ENCODE assay signal across 15 cellular contexts in genomic region chr10:128860574-128860973, GRCh38.
DNase-seq lines count a peak whose midpoint lies in the region; ATAC-seq and TF ChIP-seq lines count a peak whose summit lies in the region.
"Had no signal": no experiment of that assay in that cellular context is flagged by ENCODE, and none has a peak within 500 bp of the region (broad histone marks: within the 10 kb centered on the region; RNA-seq: fewer than 3 reads in every experiment).

No MANE protein-coding gene starts in this region.

- H2BK12ac ChIP-seq in neuronal stem cell (ENCODE audit: low read length): no peak overlapping the region

- no peak overlapping the region for H2BK15ac ChIP-seq in neuronal stem cell (ENCODE audit: low read length)

- TF ChIP-seq CTCF in right atrium auricular region (IDR thresholded peaks at IDR 0.05): no peak
- no peak for TF ChIP-seq CTCF in lung (IDR thresholded peaks at IDR 0.05; ENCODE audit: control extremely low read depth, extremely low read depth)

- H4K8ac ChIP-seq in neuronal stem cell (ENCODE audit: low read depth, low read length): no peak overlapping the region

- no peaks in the 10 kb centered on the region for H3K27me3 ChIP-seq in right atrium auricular region
- no peaks in the 10 kb centered on the region for H3K27me3 ChIP-seq in lung (ENCODE audit: control insufficient read depth, insufficient read depth)
- no peaks in the 10 kb centered on the region for H3K27me3 ChIP-seq in neuronal stem cell (ENCODE audit: control insufficient read depth in 3 of 3, insufficient read depth in 3 of 3, low read depth in 1 of 3, low read length in 3 of 3)
- H3K27me3 ChIP-seq in H7 (ENCODE audit: control insufficient read depth, insufficient read depth, low read length): no peaks in the 10 kb centered on the region
- H3K27me3 ChIP-seq: BLaER1 treated with 17β-estradiol and CSF1 and Interleukin-3, amounts not matched to agents 10 nM and 100 nM had no signal

- peaks cover 0 to 5% of the 10 kb centered on the region in 2 donors for H3K4me1 ChIP-seq in right atrium auricular region
- no peaks in the 10 kb centered on the region for H3K4me1 ChIP-seq in lung (ENCODE audit: control insufficient read depth in 2 of 2, insufficient read depth in 2 of 2, low read length in 2 of 2)
- H3K4me1 ChIP-seq in neuronal stem cell (ENCODE audit: control insufficient read depth in 2 of 2, insufficient read depth in 1 of 2, low read depth in 1 of 2, low read length in 2 of 2): peaks cover 0 to 2% of the 10 kb centered on the region in 2 donors
- H3K4me1 ChIP-seq: HAP-1 had no signal

- H3K36me3 ChIP-seq in right atrium auricular region (no peaks in the 10 kb centered on the region), lung (ENCODE audit: control insufficient read depth in 2 of 2, insufficient read depth in 2 of 2, low read length in 2 of 2) (no peaks in the 10 kb centered on the region), neuronal stem cell (replicated peaks in 1 of 2; ENCODE audit: control insufficient read depth in 2 of 2, insufficient read depth in 2 of 2, low read length in 2 of 2) (no peaks in the 10 kb centered on the region), H7 (replicated peaks; ENCODE audit: control insufficient read depth, insufficient read depth, low read length) (no peaks in the 10 kb centered on the region)
- H3K36me3 ChIP-seq: BLaER1 treated with 17β-estradiol and CSF1 and Interleukin-3, amounts not matched to agents 10 nM and 100 nM; HAP-1 had no signal

- no peak overlapping the region for H4K91ac ChIP-seq in neuronal stem cell (ENCODE audit: low read depth, low read length, poor library complexity)

- peak overlapping the region; percentile 2 for H3K9ac ChIP-seq in neuronal stem cell (ENCODE audit: low read depth, low read length, poor library complexity)
- H3K9ac ChIP-seq: BLaER1 treated with 17β-estradiol and CSF1 and Interleukin-3, amounts not matched to agents 10 nM and 100 nM had no signal

- DNase-seq in right atrium auricular region (ENCODE audit: low spot score) (peak; percentile 34), Right ventricle myocardium superior (no peak), lung (ENCODE audit: low spot score) (peak; percentile 21), neuronal stem cell (ENCODE audit: low spot score) (no peak), H7 (no peak), KBM-7 (no peak)
- DNase-seq: Calu3; CD8-positive, alpha-beta T cell; DMS79 treated with DMSO at 0.1 percent for 48 hours; GF-D8; GOT3; IMR-90 had no signal

- no peak overlapping the region for H3K23ac ChIP-seq in neuronal stem cell (ENCODE audit: low read depth, low read length, poor library complexity)

- no peak overlapping the region for H3K18ac ChIP-seq in neuronal stem cell (ENCODE audit: low read length)

- no peaks in the 10 kb centered on the region for H3K79me1 ChIP-seq in neuronal stem cell (ENCODE audit: low read depth, low read length)

- no peak overlapping the region for H3K4me2 ChIP-seq in neuronal stem cell (ENCODE audit: insufficient read depth, low read length, poor library complexity, severe bottlenecking)
- H3K4me2 ChIP-seq: BLaER1 treated with 17β-estradiol and CSF1 and Interleukin-3, amounts not matched to agents 10 nM and 100 nM had no signal

- no peak for ATAC-seq in Right ventricle myocardium superior (ENCODE audit: poor library complexity)
- no peak for ATAC-seq in lung (ENCODE audit: insufficient read depth, low FRiP score)
- ATAC-seq in HG02852 (IDR thresholded peaks at IDR 0.05; ENCODE audit: unreplicated experiment): no peak
- ATAC-seq: CD8-positive, alpha-beta T cell had no signal

- H3K9me3 ChIP-seq in right atrium auricular region: no peaks in the 10 kb centered on the region
- peaks cover 0 to 2% of the 10 kb centered on the region in 2 donors for H3K9me3 ChIP-seq in lung (ENCODE audit: control insufficient read depth in 2 of 2, insufficient read depth in 1 of 2, low read length in 1 of 2)
- no peaks in the 10 kb centered on the region for H3K9me3 ChIP-seq in neuronal stem cell (replicated peaks in 1 of 2; ENCODE audit: control insufficient read depth in 2 of 2, insufficient read depth in 1 of 2, low read depth in 1 of 2, low read length in 2 of 2)
- H3K9me3 ChIP-seq: BLaER1 treated with 17β-estradiol and CSF1 and Interleukin-3, amounts not matched to agents 10 nM and 100 nM; HAP-1 had no signal

- H2AK5ac ChIP-seq in neuronal stem cell (ENCODE audit: low read depth, low read length): peak overlapping the region; percentile 64

- no peak overlapping the region for H2BK5ac ChIP-seq in neuronal stem cell (ENCODE audit: low read length)

- no peak overlapping the region for H2AFZ ChIP-seq in neuronal stem cell (ENCODE audit: low read length)

- H3K27ac ChIP-seq in right atrium auricular region (no peak overlapping the region), lung (ENCODE audit: low read depth in 1 of 2, low read length in 1 of 2) (no peak overlapping the region), neuronal stem cell (replicated peaks; ENCODE audit: low read length) (no peak overlapping the region)
- H3K27ac ChIP-seq: BLaER1 treated with 17β-estradiol and CSF1 and Interleukin-3, amounts not matched to agents 10 nM and 100 nM had no signal

- no peak overlapping the region for H3K4ac ChIP-seq in neuronal stem cell (ENCODE audit: low read length)

- WGBS in lung, 2 donors: 77 to 78% methylated on average over 9 of the region's 9 CpGs
- WGBS in neuronal stem cell (ENCODE audit: extremely low coverage in 2 of 2, insufficient read length in 2 of 2, insufficient replicate concordance in 1 of 2), 2 donors: no CpG with 5 or more reads among the region's 9 CpGs

- no peak overlapping the region for H2BK120ac ChIP-seq in neuronal stem cell (ENCODE audit: low read depth, low read length)

- intact Hi-C loops in Right ventricle myocardium superior (cut with DNase I): no loop called here

- H3K4me3 ChIP-seq in right atrium auricular region (no peak overlapping the region), lung (no peak overlapping the region), neuronal stem cell (ENCODE audit: low read length in 2 of 2) (no peak overlapping the region), H7 (ENCODE audit: insufficient read depth, low read depth, low read length) (no peak overlapping the region)
- H3K4me3 ChIP-seq: BLaER1 treated with 17β-estradiol and CSF1 and Interleukin-3, amounts not matched to agents 10 nM and 100 nM; HAP-1 had no signal

- in situ Hi-C loops in KBM-7 (cut with MboI; ENCODE audit: low pct_unique_long_range_greater_than_20kb, low sequenced_read_pairs): no loop called here

- no peak overlapping the region for H3K14ac ChIP-seq in neuronal stem cell (ENCODE audit: low read length)

Comparison
In these comparisons a context has a peak if more than half of its experiments do, and no peak if none do; other contexts are left out.
1. DNase-seq: peak in right atrium auricular region (single experiment) and lung (single experiment); none in Right ventricle myocardium superior (single experiment), neuronal stem cell (single experiment), H7 (single experiment) and KBM-7 (single experiment).